In genomic region chr6:49463612-49463967, GRCh38 we compare ENCODE assay signal across 8 cellular contexts. TPM values are rescaled to one million over a fixed set of nuclear protein-coding genes. Genes with fewer than 3 reads are reported as not detected.
DNase-seq lines count a peak whose midpoint lies in the region; ATAC-seq lines count a peak whose summit lies in the region.

No MANE protein-coding gene starts in this region.

- H3K36me3 Mint-ChIP-seq in activated T-cell treated with anti-CD3 and anti-CD28 coated beads, Interleukin-2, amount 50 U/mL, for 24 hours (ENCODE audit: low read depth): peaks cover 38% of the 10 kb centered on the region
- H3K36me3 Mint-ChIP-seq in IgD-negative memory B cell: peaks cover 1% of the 10 kb centered on the region
- peaks cover 17% of the 10 kb centered on the region for H3K36me3 Mint-ChIP-seq in central memory CD8-positive, alpha-beta T cell (ENCODE audit: insufficient read depth)
- H3K36me3 Mint-ChIP-seq in natural killer cell treated with Interleukin-12 subunit alpha and Interleukin-12 subunit beta and Interleukin-15 and Interleukin-18, amount 100 ng/mL, for 72 hours: peaks cover 11% of the 10 kb centered on the region

- H3K9me3 Mint-ChIP-seq in activated T-cell treated with anti-CD3 and anti-CD28 coated beads, Interleukin-2, amount 50 U/mL, for 24 hours: no peaks in the 10 kb centered on the region
- no peaks in the 10 kb centered on the region for H3K9me3 Mint-ChIP-seq in IgD-negative memory B cell
- no peaks in the 10 kb centered on the region for H3K9me3 Mint-ChIP-seq in central memory CD8-positive, alpha-beta T cell
- no peaks in the 10 kb centered on the region for H3K9me3 Mint-ChIP-seq in natural killer cell treated with Interleukin-12 subunit alpha and Interleukin-12 subunit beta and Interleukin-15 and Interleukin-18, amount 100 ng/mL, for 72 hours

- peak overlapping the region; percentile 95 for H3K27ac Mint-ChIP-seq in activated T-cell treated with anti-CD3 and anti-CD28 coated beads, Interleukin-2, amount 50 U/mL, for 24 hours
- peak overlapping the region; percentile 65 to 98 (median 91) for H3K27ac Mint-ChIP-seq in IgD-negative memory B cell
- peak overlapping the region; percentile 95 for H3K27ac Mint-ChIP-seq in central memory CD8-positive, alpha-beta T cell (ENCODE audit: low read depth)
- H3K27ac Mint-ChIP-seq in natural killer cell treated with Interleukin-12 subunit alpha and Interleukin-12 subunit beta and Interleukin-15 and Interleukin-18, amount 100 ng/mL, for 72 hours: peak overlapping the region; percentile 92 to 95

- H3K4me1 Mint-ChIP-seq in activated T-cell treated with anti-CD3 and anti-CD28 coated beads, Interleukin-2, amount 50 U/mL, for 24 hours (ENCODE audit: low read depth): peaks cover 46% of the 10 kb centered on the region
- peaks cover 28 to 44% (median 36%) of the 10 kb centered on the region in 3 donors for H3K4me1 Mint-ChIP-seq in IgD-negative memory B cell
- peaks cover 45% of the 10 kb centered on the region for H3K4me1 Mint-ChIP-seq in central memory CD8-positive, alpha-beta T cell
- H3K4me1 Mint-ChIP-seq in natural killer cell treated with Interleukin-12 subunit alpha and Interleukin-12 subunit beta and Interleukin-15 and Interleukin-18, amount 100 ng/mL, for 72 hours (ENCODE audit: low read depth in 2 of 2): peaks cover 38 to 40% of the 10 kb centered on the region in 2 donors

- no peaks in the 10 kb centered on the region for H3K27me3 Mint-ChIP-seq in activated T-cell treated with anti-CD3 and anti-CD28 coated beads, Interleukin-2, amount 50 U/mL, for 24 hours
- no peaks in the 10 kb centered on the region for H3K27me3 Mint-ChIP-seq in IgD-negative memory B cell
- no peaks in the 10 kb centered on the region for H3K27me3 Mint-ChIP-seq in central memory CD8-positive, alpha-beta T cell
- H3K27me3 Mint-ChIP-seq in natural killer cell treated with Interleukin-12 subunit alpha and Interleukin-12 subunit beta and Interleukin-15 and Interleukin-18, amount 100 ng/mL, for 72 hours: no peaks in the 10 kb centered on the region

- peak; percentile 5 for ATAC-seq in central memory CD8-positive, alpha-beta T cell (replicated peaks; ENCODE audit: extremely low read depth, poor library complexity, severe bottlenecking)
- ATAC-seq in natural killer cell treated with Interleukin-12 subunit alpha and Interleukin-12 subunit beta and Interleukin-15 and Interleukin-18, amount 100 ng/mL, for 72 hours: peak in 1 of 2 donors; percentile 9

- DNase-seq in activated T-cell treated with anti-CD3 and anti-CD28 coated beads, Interleukin-2, amount 50 U/mL, for 24 hours: no peak
- DNase-seq in activated T-cell treated with anti-CD3 and anti-CD28 coated beads for 4 hours (no peak), DMS79 treated with DMSO at 0.1 percent for 48 hours (lab: John Stamatoyannopoulos, UW) (no peak), NCI-H146 (lab: John Stamatoyannopoulos, UW) (no peak), NCI-H128 (lab: John Stamatoyannopoulos, UW; ENCODE audit: unreplicated experiment) (no peak)
- DNase-seq in central memory CD8-positive, alpha-beta T cell (ENCODE audit: low spot score in 2 of 2): no peak
- no peak for DNase-seq in natural killer cell treated with Interleukin-12 subunit alpha and Interleukin-12 subunit beta and Interleukin-15 and Interleukin-18, amount 100 ng/mL, for 72 hours (ENCODE audit: low spot score)

- H3K4me3 Mint-ChIP-seq in activated T-cell treated with anti-CD3 and anti-CD28 coated beads, Interleukin-2, amount 50 U/mL, for 24 hours: peak overlapping the region; percentile 95
- H3K4me3 Mint-ChIP-seq in IgD-negative memory B cell: peak overlapping the region; percentile 94 to 99 (median 98)
- H3K4me3 Mint-ChIP-seq in central memory CD8-positive, alpha-beta T cell: peak overlapping the region; percentile 90
- H3K4me3 Mint-ChIP-seq in natural killer cell treated with Interleukin-12 subunit alpha and Interleukin-12 subunit beta and Interleukin-15 and Interleukin-18, amount 100 ng/mL, for 72 hours: peak overlapping the region; percentile 100

RNA-seq across cellular contexts. Expression of gene CENPQ, which starts 0.4 kb away (rescaled TPM):
- 4.6 TPM for polyA plus RNA-seq in IgD-negative memory B cell
- total RNA-seq in natural killer cell treated with Interleukin-12 subunit alpha and Interleukin-12 subunit beta and Interleukin-15 and Interleukin-18, amount 100 ng/mL, for 72 hours: 10 to 100 TPM in 1 of 2 donors, 1 to 10 TPM in 1; 7.4 to 11.3 TPM

RNA-seq across cellular contexts. Expression of gene MMUT, which starts 0.5 kb away (rescaled TPM):
- polyA plus RNA-seq in IgD-negative memory B cell: 10.4 TPM
- 10 to 100 TPM in 1 of 2 donors, 1 to 10 TPM in 1; 9.7 to 10.6 TPM for total RNA-seq in natural killer cell treated with Interleukin-12 subunit alpha and Interleukin-12 subunit beta and Interleukin-15 and Interleukin-18, amount 100 ng/mL, for 72 hours

RNA-seq across cellular contexts. Expression of gene GLYATL3, which starts 36.1 kb away (rescaled TPM):
- not detected for polyA plus RNA-seq in IgD-negative memory B cell
- not detected for total RNA-seq in natural killer cell treated with Interleukin-12 subunit alpha and Interleukin-12 subunit beta and Interleukin-15 and Interleukin-18, amount 100 ng/mL, for 72 hours
